ENCODE assay signal across 8 cellular contexts in genomic region chr9:33024966-33025571, GRCh38. TPM values are rescaled to one million over a fixed set of nuclear protein-coding genes. Genes with fewer than 3 reads are reported as not detected.
DNase-seq lines count a peak whose midpoint lies in the region; ATAC-seq and TF ChIP-seq lines count a peak whose summit lies in the region.

Gene DNAJA1, plus strand, starts transcription at chr9:33025273. Its CDS starts 1,212 bp downstream, at chr9:33026485.

- TF ChIP-seq CTCF in kidney epithelial cell (IDR thresholded peaks at IDR 0.05; ENCODE audit: insufficient read depth, low read length, poor library complexity, severe bottlenecking), result no peak

- ATAC-seq in GM19025 (IDR thresholded peaks at IDR 0.05; ENCODE audit: low read depth, unreplicated experiment) (peak; percentile 84), HG03280 (IDR thresholded peaks at IDR 0.05; ENCODE audit: unreplicated experiment) (peak; percentile 92)

- H3K27me3 ChIP-seq in kidney epithelial cell (ENCODE audit: control insufficient read depth, insufficient read depth, low read length), result no peaks in the 10 kb centered on the region

- peak; percentile 98 for DNase-seq in AG20443 (ENCODE audit: low spot score)
- DNase-seq in NCI-H446 (lab: John Stamatoyannopoulos, UW), result peak; percentile 88 to 99
- peak; percentile 98 for DNase-seq in activated CD4-positive, CD25-positive, alpha-beta regulatory T cell treated with anti-CD3 and anti-CD28 coated beads, Interleukin-2, amount 50 U/mL, for 72 hours
- DNase-seq in cerebellar cortex (ENCODE audit: low spot score), result peak; percentile 92
- DNase-seq in kidney epithelial cell (ENCODE audit: low read depth), result peak; percentile 49
- peak; percentile 95 for DNase-seq in stimulated activated CD4-positive, alpha-beta T cell treated with anti-CD3 and anti-CD28 coated beads, Interleukin-15, amount 100 ng/mL, for 24 hours

- H3K36me3 ChIP-seq in kidney epithelial cell (ENCODE audit: control insufficient read depth, insufficient read depth, low read length), result no peaks in the 10 kb centered on the region

- peak within 1 kb of the TSS; percentile 98 for H3K4me3 ChIP-seq in kidney epithelial cell (ENCODE audit: low read depth, low read length)

RNA-seq across cellular contexts. Expression of gene DNAJA1, which starts in this region (rescaled TPM):
- 138 and 166 TPM in 2 replicates for total RNA-seq in kidney epithelial cell

Comparison
In these comparisons a context has a peak if more than half of its experiments do, and no peak if none do; other contexts are left out.
1. Peak in every context shown above with its lines: DNase-seq, ATAC-seq and H3K4me3 ChIP-seq.